Comparison of ENCODE assay signal across 13 cellular contexts in genomic region chr13:41505209-41505835, GRCh38. TPM values are rescaled to one million over a fixed set of nuclear protein-coding genes. Genes with fewer than 3 reads are reported as not detected.
A peak's percentile ranks its signal among the peaks of the same experiment; 100 is the strongest.
DNase-seq lines count a peak whose midpoint lies in the region; ATAC-seq and TF ChIP-seq lines count a peak whose summit lies in the region.
"Had no signal": no experiment of that assay in that cellular context is flagged by ENCODE, and none has a peak within 500 bp of the region (broad histone marks: within the 10 kb centered on the region; RNA-seq: fewer than 3 reads in every experiment).

No MANE protein-coding gene starts in this region.

- CTCF ChIA-PET in activated CD8-positive, alpha-beta T cell treated with anti-CD3 and anti-CD28 coated beads, Interleukin-2, amount 10 ng/mL, durations not matched to agents 7 days and 5 days (lab: Charles Lee) = interaction anchor here (1.0 to 1.7 kb wide), 2 partner anchors 45 to 47 kb away, joined by 3 to 4 read pairs; no protein-coding TSS in a partner anchor
- CTCF ChIA-PET in activated CD8-positive, alpha-beta T cell treated with anti-CD3 and anti-CD28 coated beads for 36 hours (lab: Charles Lee) = no interaction called here

- no peak for ATAC-seq in activated CD8-positive, alpha-beta T cell treated with anti-CD3 and anti-CD28 coated beads, Interleukin-2, amount 10 ng/mL, durations not matched to agents 7 days and 5 days
- ATAC-seq in activated CD8-positive, alpha-beta T cell treated with anti-CD3 and anti-CD28 coated beads for 36 hours = no peak
- ATAC-seq in stimulated activated effector memory CD8-positive, alpha-beta T cell treated with anti-CD3 and anti-CD28 coated beads, Interleukin-12 subunit alpha, Interleukin-12 subunit beta, amount 100 ng/mL, for 72 hours = peak; percentile 74
- ATAC-seq in HG03571 (IDR thresholded peaks at IDR 0.05; ENCODE audit: unreplicated experiment) = no peak
- ATAC-seq: activated CD4-positive, CD25-positive, alpha-beta regulatory T cell treated with anti-CD3 and anti-CD28 coated beads, Interleukin-2, amount 50 U/mL, for 24 hours had no signal

- no peak overlapping the region for H3K4me3 Mint-ChIP-seq in activated CD8-positive, alpha-beta T cell treated with anti-CD3 and anti-CD28 coated beads, Interleukin-2, amount 10 ng/mL, durations not matched to agents 7 days and 5 days
- H3K4me3 Mint-ChIP-seq in activated CD8-positive, alpha-beta T cell treated with anti-CD3 and anti-CD28 coated beads for 36 hours = no peak overlapping the region
- no peak overlapping the region for H3K4me3 Mint-ChIP-seq in stimulated activated effector memory CD8-positive, alpha-beta T cell treated with anti-CD3 and anti-CD28 coated beads, Interleukin-12 subunit alpha, Interleukin-12 subunit beta, amount 100 ng/mL, for 72 hours

- peaks cover 4% of the 10 kb centered on the region for H3K36me3 Mint-ChIP-seq in activated CD8-positive, alpha-beta T cell treated with anti-CD3 and anti-CD28 coated beads, Interleukin-2, amount 10 ng/mL, durations not matched to agents 7 days and 5 days (ENCODE audit: low read depth)
- H3K36me3 Mint-ChIP-seq in activated CD8-positive, alpha-beta T cell treated with anti-CD3 and anti-CD28 coated beads for 36 hours (ENCODE audit: low read depth) = peaks cover 6% of the 10 kb centered on the region
- H3K36me3 Mint-ChIP-seq in stimulated activated effector memory CD8-positive, alpha-beta T cell treated with anti-CD3 and anti-CD28 coated beads, Interleukin-12 subunit alpha, Interleukin-12 subunit beta, amount 100 ng/mL, for 72 hours = no peaks in the 10 kb centered on the region

- POLR2A ChIA-PET in activated CD8-positive, alpha-beta T cell treated with anti-CD3 and anti-CD28 coated beads, Interleukin-2, amount 10 ng/mL, durations not matched to agents 7 days and 5 days (lab: Charles Lee) = no interaction called here
- POLR2A ChIA-PET in activated CD8-positive, alpha-beta T cell treated with anti-CD3 and anti-CD28 coated beads for 36 hours (lab: Charles Lee) = no interaction called here

- H3K27me3 Mint-ChIP-seq in activated CD8-positive, alpha-beta T cell treated with anti-CD3 and anti-CD28 coated beads, Interleukin-2, amount 10 ng/mL, durations not matched to agents 7 days and 5 days (ENCODE audit: low read depth) = no peaks in the 10 kb centered on the region
- H3K27me3 Mint-ChIP-seq in activated CD8-positive, alpha-beta T cell treated with anti-CD3 and anti-CD28 coated beads for 36 hours = no peaks in the 10 kb centered on the region

- no peak overlapping the region for H3K4me3 ChIP-seq in fibroblast of the aortic adventitia (ENCODE audit: low read depth, low read length)

- no peaks in the 10 kb centered on the region for H3K9me3 Mint-ChIP-seq in activated CD8-positive, alpha-beta T cell treated with anti-CD3 and anti-CD28 coated beads, Interleukin-2, amount 10 ng/mL, durations not matched to agents 7 days and 5 days (ENCODE audit: insufficient read depth)
- peaks cover 7% of the 10 kb centered on the region for H3K9me3 Mint-ChIP-seq in activated CD8-positive, alpha-beta T cell treated with anti-CD3 and anti-CD28 coated beads for 36 hours
- H3K9me3 Mint-ChIP-seq in stimulated activated effector memory CD8-positive, alpha-beta T cell treated with anti-CD3 and anti-CD28 coated beads, Interleukin-12 subunit alpha, Interleukin-12 subunit beta, amount 100 ng/mL, for 72 hours = peaks cover 12% of the 10 kb centered on the region

- no peak overlapping the region for H3K27ac Mint-ChIP-seq in activated CD8-positive, alpha-beta T cell treated with anti-CD3 and anti-CD28 coated beads, Interleukin-2, amount 10 ng/mL, durations not matched to agents 7 days and 5 days
- no peak overlapping the region for H3K27ac Mint-ChIP-seq in activated CD8-positive, alpha-beta T cell treated with anti-CD3 and anti-CD28 coated beads for 36 hours
- H3K27ac Mint-ChIP-seq in stimulated activated effector memory CD8-positive, alpha-beta T cell treated with anti-CD3 and anti-CD28 coated beads, Interleukin-12 subunit alpha, Interleukin-12 subunit beta, amount 100 ng/mL, for 72 hours = no peak overlapping the region

- H3K4me1 Mint-ChIP-seq in activated CD8-positive, alpha-beta T cell treated with anti-CD3 and anti-CD28 coated beads, Interleukin-2, amount 10 ng/mL, durations not matched to agents 7 days and 5 days (ENCODE audit: low read depth) = peaks cover 21% of the 10 kb centered on the region
- peaks cover 32% of the 10 kb centered on the region for H3K4me1 Mint-ChIP-seq in activated CD8-positive, alpha-beta T cell treated with anti-CD3 and anti-CD28 coated beads for 36 hours (ENCODE audit: low read depth)
- H3K4me1 Mint-ChIP-seq in stimulated activated effector memory CD8-positive, alpha-beta T cell treated with anti-CD3 and anti-CD28 coated beads, Interleukin-12 subunit alpha, Interleukin-12 subunit beta, amount 100 ng/mL, for 72 hours = peaks cover 15% of the 10 kb centered on the region

- intact Hi-C loops in activated CD8-positive, alpha-beta T cell treated with anti-CD3 and anti-CD28 coated beads for 36 hours (cut with micrococcal nuclease) = no loop called here

- TF ChIP-seq CTCF in activated CD8-positive, alpha-beta T cell treated with anti-CD3 and anti-CD28 coated beads for 36 hours (IDR thresholded peaks at IDR 0.05) = no peak
- TF ChIP-seq CTCF in fibroblast of the aortic adventitia (IDR thresholded peaks at IDR 0.05; ENCODE audit: insufficient read depth, low read length) = no peak

- DNase-seq in activated CD8-positive, alpha-beta T cell treated with anti-CD3 and anti-CD28 coated beads, Interleukin-2, amount 10 ng/mL, durations not matched to agents 7 days and 5 days = peak; percentile 14
- DNase-seq in activated CD8-positive, alpha-beta T cell treated with anti-CD3 and anti-CD28 coated beads for 36 hours = no peak
- DNase-seq in T1000 (lab: John Stamatoyannopoulos, UW) = peak; percentile 3
- DNase-seq in fibroblast of the aortic adventitia (ENCODE audit: low read depth) = peak; percentile 87
- peak in 1 of 2 donors; percentile 23 for DNase-seq in stimulated activated effector memory CD8-positive, alpha-beta T cell treated with anti-CD3 and anti-CD28 coated beads, Interleukin-12 subunit alpha, Interleukin-12 subunit beta, amount 100 ng/mL, for 72 hours (ENCODE audit: low spot score in 2 of 2)
- no peak for DNase-seq in T-helper 1 cell
- DNase-seq in NCI-H187 (lab: John Stamatoyannopoulos, UW) = no peak
- DNase-seq: 8988T; activated effector memory CD4-positive, alpha-beta T cell treated with anti-CD3 and anti-CD28 coated beads, Interleukin-2, amount 50 U/mL, for 16 hours; NCI-H1105 treated with DMSO at 0.1 percent for 48 hours; NCI-H69 had no signal

RNA-seq across cellular contexts. Expression of gene RGCC, which starts 48.0 kb away (rescaled TPM):
- 10 to 100 TPM; 23.8 to 23.9 TPM for total RNA-seq in activated CD8-positive, alpha-beta T cell treated with anti-CD3 and anti-CD28 coated beads, Interleukin-2, amount 10 ng/mL, durations not matched to agents 7 days and 5 days
- 100 to 1,000 TPM; 135 to 143 TPM for total RNA-seq in activated CD8-positive, alpha-beta T cell treated with anti-CD3 and anti-CD28 coated beads for 36 hours
- 1.1 and 1.6 TPM in 2 replicates for total RNA-seq in fibroblast of the aortic adventitia (ENCODE audit: low replicate concordance)

Comparison
In these comparisons a context has a peak if more than half of its experiments do, and no peak if none do; other contexts are left out.
1. DNase-seq: peak in activated CD8-positive, alpha-beta T cell treated with anti-CD3 and anti-CD28 coated beads, Interleukin-2, amount 10 ng/mL, durations not matched to agents 7 days and 5 days (single experiment), T1000 (single experiment) and fibroblast of the aortic adventitia (single experiment); none in activated CD8-positive, alpha-beta T cell treated with anti-CD3 and anti-CD28 coated beads for 36 hours (single experiment), T-helper 1 cell (0 of 5) and NCI-H187 (0 of 2).
2. RNA of gene RGCC, which starts 48.0 kb away (total RNA-seq): 135 to 143 TPM in activated CD8-positive, alpha-beta T cell treated with anti-CD3 and anti-CD28 coated beads for 36 hours; 23.8 to 23.9 TPM in activated CD8-positive, alpha-beta T cell treated with anti-CD3 and anti-CD28 coated beads, Interleukin-2, amount 10 ng/mL, durations not matched to agents 7 days and 5 days and 1.1 to 1.6 TPM in fibroblast of the aortic adventitia; every median in the first group is over 4 times any median in the second.